Comparison of ENCODE assay signal across 6 cellular contexts in genomic region chr11:68634606-68635005, GRCh38. TPM values are rescaled to one million over a fixed set of nuclear protein-coding genes. Genes with fewer than 3 reads are reported as not detected.
"Had no signal": no experiment of that assay in that cellular context is flagged by ENCODE, and none has a peak within 500 bp of the region (broad histone marks: within the 10 kb centered on the region; RNA-seq: fewer than 3 reads in every experiment).

No MANE protein-coding gene starts in this region.

RNA-seq across cellular contexts. Expression of gene GAL, which starts 49.7 kb away (rescaled TPM):
- total RNA-seq: LHCN-M2, MCF 10A, OCI-LY7, Right ventricle myocardium inferior, RPMI7951, SJCRH30 had no signal
